Comparison of ENCODE assay signal across 18 cellular contexts in genomic region chr3:128867200-128868125, GRCh38. TPM values are rescaled to one million over a fixed set of nuclear protein-coding genes. Genes with fewer than 3 reads are reported as not detected.
DNase-seq lines count a peak whose midpoint lies in the region; ATAC-seq, FAIRE-seq and TF ChIP-seq lines count a peak whose summit lies in the region.
"Had no signal": no experiment of that assay in that cellular context is flagged by ENCODE, and none has a peak within 500 bp of the region (broad histone marks: within the 10 kb centered on the region; RNA-seq: fewer than 3 reads in every experiment).

No MANE protein-coding gene starts in this region.

- peak overlapping the region in 4 of 7 donors; percentile 33 to 59 (median 50) for H3K27ac Mint-ChIP-seq in CD14-positive monocyte
- H3K27ac Mint-ChIP-seq: activated naive CD8-positive, alpha-beta T cell treated with anti-CD3 and anti-CD28 coated beads, Interleukin-2, amount 10 ng/mL, durations not matched to agents 7 days and 5 days; T-helper 2 cell treated with Interferon-gamma antibody and Interleukin-4, amounts not matched to agents 5 μg/mL and 100 μg/mL, for 36 hours had no signal

- ATAC-seq in GM21786 (IDR thresholded peaks at IDR 0.05; ENCODE audit: unreplicated experiment): no peak
- ATAC-seq: left lobe of liver had no signal

- no peaks in the 10 kb centered on the region for H3K27me3 ChIP-seq in colonic mucosa
- H3K27me3 ChIP-seq: esophagus squamous epithelium, Peyer's patch had no signal

- TF ChIP-seq POLR2A in GM12892 (IDR thresholded peaks at IDR 0.05; ENCODE audit: low read depth, low read length): no peak

- no peaks in the 10 kb centered on the region for H3K4me1 ChIP-seq in colonic mucosa
- H3K4me1 ChIP-seq: Peyer's patch had no signal

- TF ChIP-seq CTCF in CD14-positive monocyte (IDR thresholded peaks at IDR 0.05): no peak
- no peak for TF ChIP-seq CTCF in RWPE1 (conservative IDR thresholded peaks at IDR 0.05; ENCODE audit: low read depth)
- TF ChIP-seq CTCF in colonic mucosa (IDR thresholded peaks at IDR 0.05): no peak

- no peak overlapping the region for H3K9ac ChIP-seq in colonic mucosa (ENCODE audit: low read depth in 2 of 2, low read length in 2 of 2)

- H3K4me1 Mint-ChIP-seq in CD14-positive monocyte: peaks cover 41% of the 10 kb centered on the region

- no peak for DNase-seq in CD14-positive monocyte (ENCODE audit: low spot score)
- peak; percentile 32 for DNase-seq in HCEC 1CT
- DNase-seq in RWPE1 (ENCODE audit: low spot score): no peak
- peak; percentile 30 for DNase-seq in fibroblast of the conjunctiva (ENCODE audit: low read depth)
- no peak for DNase-seq in colonic mucosa
- no peak for DNase-seq in GM12892 (ENCODE audit: insufficient read length)
- DNase-seq in NCI-H2171 (lab: John Stamatoyannopoulos, UW): no peak
- DNase-seq: activated naive CD8-positive, alpha-beta T cell treated with anti-CD3 and anti-CD28 coated beads, Interleukin-2, amount 10 ng/mL, durations not matched to agents 7 days and 5 days; esophagus squamous epithelium; hypothalamus; NCI-H1417 treated with DMSO at 0.1 percent for 48 hours; NCI-H446 treated with DMSO at 0.1 percent for 48 hours; Peyer's patch; stimulated activated CD4-positive, alpha-beta T cell treated with anti-CD3 and anti-CD28 coated beads, Interleukin-1b, Interleukin-23, amount 100 ng/mL, for 48 hours had no signal

- H3K9me3 Mint-ChIP-seq in CD14-positive monocyte: peaks cover 0 to 5% (median 0%) of the 10 kb centered on the region in 7 donors
- H3K9me3 Mint-ChIP-seq: activated naive CD8-positive, alpha-beta T cell treated with anti-CD3 and anti-CD28 coated beads, Interleukin-2, amount 10 ng/mL, durations not matched to agents 7 days and 5 days; T-helper 2 cell treated with Interferon-gamma antibody and Interleukin-4, amounts not matched to agents 5 μg/mL and 100 μg/mL, for 36 hours had no signal

- H3K36me3 ChIP-seq in colonic mucosa: no peaks in the 10 kb centered on the region
- H3K36me3 ChIP-seq: esophagus squamous epithelium, Peyer's patch had no signal

- POLR2A ChIA-PET in RWPE1 (lab: Yijun Ruan, JAX; ENCODE audit: low non-redundant PET): interaction anchor here (1.0 to 2.2 kb wide), 2 partner anchors 11 to 12 kb away, joined by 4 to 7 read pairs; no protein-coding TSS in a partner anchor

- H3K36me3 Mint-ChIP-seq in CD14-positive monocyte: no peaks in the 10 kb centered on the region

- CTCF ChIA-PET in RWPE1 (lab: Yijun Ruan, JAX): interaction anchor here (0.6 kb wide), 1 partner anchor 142 kb away, joined by 3 read pairs; the partner anchor contains the start of gene RAB7A

- H3K4me3 ChIP-seq in colonic mucosa: no peak overlapping the region
- H3K4me3 ChIP-seq: esophagus squamous epithelium, Peyer's patch had no signal

- no peak for FAIRE-seq in GM12892 (lab: Jason Lieb, UNC)
- FAIRE-seq: GM19239 had no signal

- peak overlapping the region; percentile 28; the same call in 1 of the 2 replicates for H3K27ac ChIP-seq in RWPE1
- H3K27ac ChIP-seq in colonic mucosa: no peak overlapping the region
- H3K27ac ChIP-seq: esophagus squamous epithelium, Peyer's patch had no signal

- no peaks in the 10 kb centered on the region for H3K9me3 ChIP-seq in colonic mucosa
- H3K9me3 ChIP-seq: esophagus squamous epithelium, Peyer's patch had no signal

- no peak overlapping the region for H3K4me3 Mint-ChIP-seq in CD14-positive monocyte
- H3K4me3 Mint-ChIP-seq: activated naive CD8-positive, alpha-beta T cell treated with anti-CD3 and anti-CD28 coated beads, Interleukin-2, amount 10 ng/mL, durations not matched to agents 7 days and 5 days; T-helper 2 cell treated with Interferon-gamma antibody and Interleukin-4, amounts not matched to agents 5 μg/mL and 100 μg/mL, for 36 hours had no signal

- H3K27me3 Mint-ChIP-seq in CD14-positive monocyte (ENCODE audit: low read depth in 3 of 3): peaks cover 0 to 4% (median 0%) of the 10 kb centered on the region in 3 donors
- H3K27me3 Mint-ChIP-seq: activated naive CD8-positive, alpha-beta T cell treated with anti-CD3 and anti-CD28 coated beads, Interleukin-2, amount 10 ng/mL, durations not matched to agents 7 days and 5 days had no signal

- intact Hi-C loops in CD14-positive monocyte (cut with micrococcal nuclease): no loop called here
- intact Hi-C loops in colonic mucosa (cut with DNase I): no loop called here

RNA-seq across cellular contexts. Expression of gene ACAD9, which starts 12.0 kb away (rescaled TPM):
- polyA plus RNA-seq in CD14-positive monocyte: 10 to 100 TPM; 21.9 to 25.6 TPM
- 10 to 100 TPM; 32.0 to 55.1 TPM for total RNA-seq in colonic mucosa
- polyA plus RNA-seq in GM12892 (2012; ENCODE audit: missing spikeins): 20.8 TPM

Comparison
In these comparisons a context has a peak if more than half of its experiments do, and no peak if none do; other contexts are left out.
1. DNase-seq: peak in HCEC 1CT (single experiment) and fibroblast of the conjunctiva (single experiment); none in CD14-positive monocyte (single experiment), RWPE1 (single experiment), colonic mucosa (single experiment), GM12892 (single experiment) and NCI-H2171 (single experiment).